8 cellular contexts compared by ENCODE assay signal in genomic region chr3:170222647-170223541, GRCh38. TPM values are rescaled to one million over a fixed set of nuclear protein-coding genes. Genes with fewer than 3 reads are reported as not detected.
DNase-seq lines count a peak whose midpoint lies in the region; ATAC-seq and TF ChIP-seq lines count a peak whose summit lies in the region.

No MANE protein-coding gene starts in this region.

- TF ChIP-seq CTCF in choroid plexus epithelial cell (conservative IDR thresholded peaks at IDR 0.05; ENCODE audit: low read depth, low read length), result peak; percentile 32

- in situ Hi-C loops in KBM-7 (cut with MboI; ENCODE audit: low pct_unique_long_range_greater_than_20kb, low sequenced_read_pairs), result no loop called here

- H3K4me3 ChIP-seq in choroid plexus epithelial cell (ENCODE audit: low read depth, low read length), result peak overlapping the region; percentile 78

- ATAC-seq in GM21529 (IDR thresholded peaks at IDR 0.05; ENCODE audit: unreplicated experiment) (peak; percentile 4), left lobe of liver (peak; percentile 56)

- DNase-seq in ELF-1 (ENCODE audit: low read depth, low spot score) (peak; percentile 39), KBM-7 (peak; percentile 43), UCSD-AML1 (lab: John Stamatoyannopoulos, UW; ENCODE audit: unreplicated experiment) (peak; percentile 46), choroid plexus epithelial cell (ENCODE audit: low read depth) (peak; percentile 49), left lobe of liver (ENCODE audit: low spot score) (no peak), NCI-H446 treated with DMSO at 0.1 percent for 48 hours (lab: John Stamatoyannopoulos, UW) (no peak)
- peak; percentile 36 for DNase-seq in stimulated activated CD4-positive, alpha-beta T cell treated with anti-CD3 and anti-CD28 coated beads, Interleukin-4, amount 100 ng/mL, for 24 hours

RNA-seq across cellular contexts. Expression of gene PRKCI, which starts 0.7 kb away (rescaled TPM):
- total RNA-seq in left lobe of liver, result 10.1 TPM

RNA-seq across cellular contexts. Expression of gene PHC3, which starts 41.4 kb away (rescaled TPM):
- 17.6 TPM for total RNA-seq in left lobe of liver

Comparison
In these comparisons a context has a peak if more than half of its experiments do, and no peak if none do; other contexts are left out.
1. DNase-seq: peak in ELF-1 (single experiment), KBM-7 (single experiment), UCSD-AML1 (single experiment), choroid plexus epithelial cell (single experiment) and stimulated activated CD4-positive, alpha-beta T cell treated with anti-CD3 and anti-CD28 coated beads, Interleukin-4, amount 100 ng/mL, for 24 hours (single experiment); none in left lobe of liver (single experiment) and NCI-H446 treated with DMSO at 0.1 percent for 48 hours (single experiment).